Comparison of ENCODE assay signal across 10 cellular contexts in genomic region chr11:30488304-30488998, GRCh38.
DNase-seq lines count a peak whose midpoint lies in the region; ATAC-seq, FAIRE-seq and TF ChIP-seq lines count a peak whose summit lies in the region.
"Had no signal": no experiment of that assay in that cellular context is flagged by ENCODE, and none has a peak within 500 bp of the region (broad histone marks: within the 10 kb centered on the region; RNA-seq: fewer than 3 reads in every experiment).

No MANE protein-coding gene starts in this region.

- intact Hi-C loops in OCI-LY7 (cut with micrococcal nuclease; ENCODE audit: unreplicated experiment) = no loop called here

- H3K27ac ChIP-seq in lung (ENCODE audit: low read depth in 1 of 2, low read length in 1 of 2) = no peak overlapping the region
- no peak overlapping the region for H3K27ac ChIP-seq in OCI-LY7 (ENCODE audit: low read depth, low read length, poor library complexity, severe bottlenecking)
- no peak overlapping the region for H3K27ac ChIP-seq in effector memory CD4-positive, alpha-beta T cell (ENCODE audit: insufficient read depth, low read length, poor library complexity, severe bottlenecking)
- H3K27ac ChIP-seq: BLaER1 had no signal

- H3K9me3 ChIP-seq in lung (ENCODE audit: control insufficient read depth in 2 of 2, insufficient read depth in 1 of 2, low read length in 1 of 2) = no peaks in the 10 kb centered on the region
- no peaks in the 10 kb centered on the region for H3K9me3 ChIP-seq in OCI-LY7 (ENCODE audit: low read length)
- no peaks in the 10 kb centered on the region for H3K9me3 ChIP-seq in effector memory CD4-positive, alpha-beta T cell (ENCODE audit: control insufficient read depth, low read length)
- H3K9me3 ChIP-seq: BLaER1 had no signal

- H3K4me3 ChIP-seq in lung (no peak overlapping the region), OCI-LY7 (ENCODE audit: low read depth, low read length, poor library complexity, severe bottlenecking) (no peak overlapping the region)
- no peak overlapping the region for H3K4me3 ChIP-seq in effector memory CD4-positive, alpha-beta T cell (ENCODE audit: insufficient read depth, low read depth, low read length, poor library complexity, severe bottlenecking)
- H3K4me3 ChIP-seq: BLaER1 had no signal

- H2AFZ ChIP-seq in OCI-LY7 (ENCODE audit: low read length) = no peak overlapping the region

- ATAC-seq in lung (ENCODE audit: insufficient read depth, low FRiP score) = peak; percentile 21

- H3K27me3 ChIP-seq in lung (ENCODE audit: control insufficient read depth, insufficient read depth) = no peaks in the 10 kb centered on the region
- no peaks in the 10 kb centered on the region for H3K27me3 ChIP-seq in effector memory CD4-positive, alpha-beta T cell (replicated peaks; ENCODE audit: control insufficient read depth, insufficient read depth, low read length, poor library complexity, severe bottlenecking)
- H3K27me3 ChIP-seq: BLaER1 had no signal

- POLR2A ChIA-PET in OCI-LY7 (lab: Charles Lee) = interaction anchor here (0.6 to 1.1 kb wide), 3 partner anchors 8 to 365 kb away, joined by 3 to 5 read pairs (median 4); no protein-coding TSS in a partner anchor

- no peak overlapping the region for H3K4me2 ChIP-seq in OCI-LY7 (ENCODE audit: low read length)
- H3K4me2 ChIP-seq: BLaER1 had no signal

- no peaks in the 10 kb centered on the region for H4K20me1 ChIP-seq in OCI-LY7 (ENCODE audit: insufficient read depth, low read length)
- H4K20me1 ChIP-seq: BLaER1 had no signal

- TF ChIP-seq CTCF in lung (IDR thresholded peaks at IDR 0.05; ENCODE audit: control extremely low read depth, extremely low read depth) (no peak), OCI-LY7 (conservative IDR thresholded peaks at IDR 0.05; ENCODE audit: low read length) (no peak)

- H3K4me1 ChIP-seq in lung (ENCODE audit: control insufficient read depth in 2 of 2, insufficient read depth in 2 of 2, low read length in 2 of 2) = peaks cover 3 to 15% of the 10 kb centered on the region in 2 donors
- no peaks in the 10 kb centered on the region for H3K4me1 ChIP-seq in OCI-LY7 (ENCODE audit: insufficient read depth, low read length, poor library complexity, severe bottlenecking)
- no peaks in the 10 kb centered on the region for H3K4me1 ChIP-seq in effector memory CD4-positive, alpha-beta T cell (ENCODE audit: control insufficient read depth, insufficient read depth, low read length, poor library complexity, severe bottlenecking)
- H3K4me1 ChIP-seq: BLaER1 had no signal

- H3K79me2 ChIP-seq in OCI-LY7 (ENCODE audit: insufficient read depth, low read depth, low read length) = no peaks in the 10 kb centered on the region

- H3K36me3 ChIP-seq in lung (ENCODE audit: control insufficient read depth in 2 of 2, insufficient read depth in 2 of 2, low read length in 2 of 2) = no peaks in the 10 kb centered on the region
- H3K36me3 ChIP-seq in OCI-LY7 (ENCODE audit: insufficient read depth, low read length) = no peaks in the 10 kb centered on the region
- no peaks in the 10 kb centered on the region for H3K36me3 ChIP-seq in effector memory CD4-positive, alpha-beta T cell (ENCODE audit: control insufficient read depth, insufficient read depth, low read length)

- BruUV-seq in OCI-LY7 (replicated peaks; lab: Mats Ljungman, UMichigan) = no TSS peak

- peak; percentile 52 for FAIRE-seq in A204.1 (lab: Jason Lieb, UNC)

- in situ Hi-C loops in G401 (cut with HindIII; ENCODE audit: low sequenced_read_pairs) = no loop called here

- 31 to 56% methylated on average over 8 of the region's 8 CpGs for WGBS in lung, 2 donors

- DNase-seq in NCI-H146 treated with DMSO at 0.1 percent for 48 hours (lab: John Stamatoyannopoulos, UW; ENCODE audit: unreplicated experiment) = peak; percentile 38
- DNase-seq in brain pericyte (ENCODE audit: low read depth, low spot score) = peak; percentile 64
- peak; percentile 58 for DNase-seq in lung (ENCODE audit: low spot score)
- DNase-seq in G401 (ENCODE audit: low spot score) = no peak
- no peak for DNase-seq in OCI-M2 (lab: John Stamatoyannopoulos, UW; ENCODE audit: unreplicated experiment)
- DNase-seq in OCI-LY7 (ENCODE audit: low spot score) = no peak
- no peak for DNase-seq in effector memory CD4-positive, alpha-beta T cell
- DNase-seq: stimulated activated CD4-positive, alpha-beta T cell treated with anti-CD3 and anti-CD28 coated beads, Interleukin-12 subunit alpha, Interleukin-12 subunit beta, amount 100 ng/mL, for 4 hours had no signal

- CTCF ChIA-PET in OCI-LY7 (lab: Charles Lee; ENCODE audit: unreplicated experiment) = no interaction called here

- no peaks in the 10 kb centered on the region for H3K9me2 ChIP-seq in OCI-LY7 (ENCODE audit: insufficient read depth, low read length)

Comparison
In these comparisons a context has a peak if more than half of its experiments do, and no peak if none do; other contexts are left out.
1. DNase-seq: peak in NCI-H146 treated with DMSO at 0.1 percent for 48 hours (single experiment), brain pericyte (single experiment) and lung (single experiment); none in G401 (single experiment), OCI-M2 (single experiment), OCI-LY7 (single experiment) and effector memory CD4-positive, alpha-beta T cell (0 of 3).